ENCODE assay signal across 20 cellular contexts in the genomic region with DNA sequence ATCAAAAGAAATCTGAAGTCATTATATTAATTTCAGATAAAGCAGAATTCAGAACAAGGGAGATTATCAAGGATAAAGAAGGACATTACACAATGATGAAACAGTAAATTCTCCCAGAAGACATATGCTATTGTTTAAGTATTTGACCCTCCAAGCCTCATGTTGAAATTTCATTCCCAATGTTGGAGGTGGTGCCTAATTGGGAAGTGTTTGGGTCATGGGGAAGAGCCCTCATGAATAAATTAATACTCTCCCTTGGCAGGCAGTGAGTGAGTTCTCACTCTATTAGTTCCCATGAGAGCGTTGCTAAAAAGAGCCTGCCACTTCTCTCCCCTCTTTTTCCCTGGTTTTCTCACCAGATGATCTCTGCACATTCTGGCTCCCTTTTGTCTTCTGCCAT.
"Had no signal": no experiment of that assay in that cellular context is flagged by ENCODE, and none has a peak within 500 bp of the region (broad histone marks: within the 10 kb centered on the region; RNA-seq: fewer than 3 reads in every experiment).

No MANE protein-coding gene starts in this region.

- H3K36me3 ChIP-seq: SJSA1 had no signal

- FAIRE-seq: RCC 7860 had no signal

- DNase-seq: KBM-7, MV-4-11, NCI-H1048, NCI-H1105, NCI-H1417 treated with DMSO at 0.1 percent for 48 hours, NCI-H146, NCI-H1694 treated with DMSO at 0.1 percent for 48 hours, NCI-H1930, NCI-H2081, NCI-H2107, NCI-H2227 treated with DMSO at 0.1 percent for 48 hours, NCI-H524, NCI-H526 treated with DMSO at 0.1 percent for 48 hours, NCI-H774, Right ventricle myocardium superior, RPMI8226, SIG-M5 had no signal

- H3K4me3 ChIP-seq: SJSA1, SK-N-MC had no signal

- H3K4me1 ChIP-seq: SJSA1 had no signal

- H3K9me3 ChIP-seq: SJSA1 had no signal

- H3K27me3 ChIP-seq: SJSA1 had no signal

- H3K27ac ChIP-seq: SJSA1, SK-N-MC had no signal
